Comparison of ENCODE assay signal across 8 cellular contexts in the genomic region with DNA sequence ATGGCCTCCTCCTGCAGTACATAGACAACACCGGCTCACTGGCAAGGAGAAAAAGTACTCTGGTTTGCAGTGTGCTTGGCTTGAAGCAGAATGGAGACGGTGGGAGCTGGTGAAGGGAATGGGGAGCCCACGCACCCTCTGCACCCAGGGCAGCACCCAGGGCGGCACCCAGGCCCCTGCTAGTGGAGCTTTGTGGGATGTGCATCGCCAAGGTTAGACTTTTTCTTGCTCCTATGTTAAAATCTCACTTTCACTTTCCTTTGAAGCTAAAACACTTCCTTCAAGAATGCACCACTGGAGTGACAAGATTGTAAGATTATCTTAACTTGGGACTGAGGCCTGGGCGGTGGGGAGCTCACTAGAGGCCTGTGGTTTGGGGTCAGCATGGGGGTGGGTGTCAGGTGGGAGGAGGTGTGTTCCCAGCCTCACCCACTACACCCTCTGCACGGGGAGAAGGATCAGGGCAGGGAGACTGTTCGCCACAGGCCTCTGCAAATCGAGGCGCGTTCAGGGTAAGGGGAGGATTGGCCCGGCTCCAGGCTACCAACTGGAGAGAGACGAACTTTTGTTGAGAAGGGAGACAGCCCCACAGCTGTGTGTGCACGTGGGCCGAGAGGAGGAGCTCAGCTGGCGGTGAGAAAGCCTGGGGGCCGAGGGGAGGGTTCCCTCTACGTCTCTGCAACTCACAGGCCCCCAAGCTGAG.
DNase-seq lines count a peak whose midpoint lies in the region; ATAC-seq and TF ChIP-seq lines count a peak whose summit lies in the region.

No MANE protein-coding gene starts in this region.

- H3K79me2 ChIP-seq in Loucy (ENCODE audit: insufficient read depth, low read length): no peaks in the 10 kb centered on the region

- H3K4me3 Mint-ChIP-seq in activated T-cell treated with anti-CD3 and anti-CD28 coated beads, Interleukin-2, amount 50 U/mL, for 4 hours: peak overlapping the region; percentile 83
- H3K4me3 Mint-ChIP-seq in nephron: peak overlapping the region; percentile 51 to 81 (median 67)

- ATAC-seq in left ventricle myocardium superior: peak; percentile 23
- ATAC-seq in activated T-cell treated with anti-CD3 and anti-CD28 coated beads, Interleukin-2, amount 50 U/mL, for 4 hours: peak; percentile 70 to 77

- 0 out of 2 replicates have a peak overlapping the region, but pooled peaks have one; percentile 7 for H2AFZ ChIP-seq in Loucy (ENCODE audit: low read length)

- peak overlapping the region; percentile 9 for H3K9ac ChIP-seq in Loucy (ENCODE audit: low read depth, low read length, poor library complexity, severe bottlenecking)

- H3K9me3 Mint-ChIP-seq in activated T-cell treated with anti-CD3 and anti-CD28 coated beads, Interleukin-2, amount 50 U/mL, for 4 hours: no peaks in the 10 kb centered on the region
- no peaks in the 10 kb centered on the region for H3K9me3 Mint-ChIP-seq in nephron

- peak overlapping the region; percentile 50 for H3K4me2 ChIP-seq in Loucy (ENCODE audit: low read depth, low read length, poor library complexity, severe bottlenecking)

- H3K27me3 ChIP-seq in Loucy (ENCODE audit: insufficient read depth, low read length, poor library complexity, severe bottlenecking): no peaks in the 10 kb centered on the region

- no peaks in the 10 kb centered on the region for H3K9me3 ChIP-seq in Loucy (ENCODE audit: insufficient read depth, low read depth, low read length)

- no peaks in the 10 kb centered on the region for H3K27me3 Mint-ChIP-seq in activated T-cell treated with anti-CD3 and anti-CD28 coated beads, Interleukin-2, amount 50 U/mL, for 4 hours (ENCODE audit: low read depth)
- peaks cover 7% of the 10 kb centered on the region for H3K27me3 Mint-ChIP-seq in nephron (ENCODE audit: low read depth)

- peaks cover 24% of the 10 kb centered on the region for H3K4me1 ChIP-seq in Loucy (ENCODE audit: insufficient read depth, low read length, poor library complexity, severe bottlenecking)

- peaks cover 44% of the 10 kb centered on the region for H3K4me1 Mint-ChIP-seq in activated T-cell treated with anti-CD3 and anti-CD28 coated beads, Interleukin-2, amount 50 U/mL, for 4 hours (ENCODE audit: low read depth)
- H3K4me1 Mint-ChIP-seq in nephron: peaks cover 68% of the 10 kb centered on the region

- H3K36me3 ChIP-seq in Loucy (ENCODE audit: insufficient read depth, low read length): no peaks in the 10 kb centered on the region

- no peaks in the 10 kb centered on the region for H3K36me3 Mint-ChIP-seq in activated T-cell treated with anti-CD3 and anti-CD28 coated beads, Interleukin-2, amount 50 U/mL, for 4 hours (ENCODE audit: insufficient read depth)
- no peaks in the 10 kb centered on the region for H3K36me3 Mint-ChIP-seq in nephron (ENCODE audit: low read depth)

- no peaks in the 10 kb centered on the region for H4K20me1 ChIP-seq in Loucy (ENCODE audit: insufficient read depth, low read length, poor library complexity, severe bottlenecking)

- TF ChIP-seq CTCF in Loucy (conservative IDR thresholded peaks at IDR 0.05; ENCODE audit: low read length): 0 out of 2 replicates have a peak, but pooled peaks have one; percentile 13
- no peak for TF ChIP-seq CTCF in nephron (IDR thresholded peaks at IDR 0.05; ENCODE audit: unreplicated experiment in 3 of 3)

- DNase-seq in left ventricle myocardium superior (no peak), cardiac septum (ENCODE audit: low spot score) (no peak), NCI-H526 treated with DMSO at 0.1 percent for 48 hours (lab: John Stamatoyannopoulos, UW) (no peak), OCI-M2 (lab: John Stamatoyannopoulos, UW; ENCODE audit: unreplicated experiment) (no peak), NCI-H187 (lab: John Stamatoyannopoulos, UW) (no peak)
- peak; percentile 20 for DNase-seq in activated T-cell treated with anti-CD3 and anti-CD28 coated beads, Interleukin-2, amount 50 U/mL, for 4 hours

- no peaks in the 10 kb centered on the region for H3F3A ChIP-seq in Loucy (ENCODE audit: low read depth)

- peak overlapping the region; percentile 94 to 98 (median 96) for H3K27ac Mint-ChIP-seq in nephron

- intact Hi-C loops in left ventricle myocardium superior (cut with micrococcal nuclease) (no loop called here), cardiac septum (cut with DNase I) (no loop called here)

- no peaks in the 10 kb centered on the region for H3K9me2 ChIP-seq in Loucy (replicated peaks; ENCODE audit: low read depth, low read length)

- H3K4me3 ChIP-seq in Loucy (ENCODE audit: low read length, poor library complexity, severe bottlenecking): peak overlapping the region; percentile 33
